ENCODE assay signal across 12 cellular contexts in the genomic region with DNA sequence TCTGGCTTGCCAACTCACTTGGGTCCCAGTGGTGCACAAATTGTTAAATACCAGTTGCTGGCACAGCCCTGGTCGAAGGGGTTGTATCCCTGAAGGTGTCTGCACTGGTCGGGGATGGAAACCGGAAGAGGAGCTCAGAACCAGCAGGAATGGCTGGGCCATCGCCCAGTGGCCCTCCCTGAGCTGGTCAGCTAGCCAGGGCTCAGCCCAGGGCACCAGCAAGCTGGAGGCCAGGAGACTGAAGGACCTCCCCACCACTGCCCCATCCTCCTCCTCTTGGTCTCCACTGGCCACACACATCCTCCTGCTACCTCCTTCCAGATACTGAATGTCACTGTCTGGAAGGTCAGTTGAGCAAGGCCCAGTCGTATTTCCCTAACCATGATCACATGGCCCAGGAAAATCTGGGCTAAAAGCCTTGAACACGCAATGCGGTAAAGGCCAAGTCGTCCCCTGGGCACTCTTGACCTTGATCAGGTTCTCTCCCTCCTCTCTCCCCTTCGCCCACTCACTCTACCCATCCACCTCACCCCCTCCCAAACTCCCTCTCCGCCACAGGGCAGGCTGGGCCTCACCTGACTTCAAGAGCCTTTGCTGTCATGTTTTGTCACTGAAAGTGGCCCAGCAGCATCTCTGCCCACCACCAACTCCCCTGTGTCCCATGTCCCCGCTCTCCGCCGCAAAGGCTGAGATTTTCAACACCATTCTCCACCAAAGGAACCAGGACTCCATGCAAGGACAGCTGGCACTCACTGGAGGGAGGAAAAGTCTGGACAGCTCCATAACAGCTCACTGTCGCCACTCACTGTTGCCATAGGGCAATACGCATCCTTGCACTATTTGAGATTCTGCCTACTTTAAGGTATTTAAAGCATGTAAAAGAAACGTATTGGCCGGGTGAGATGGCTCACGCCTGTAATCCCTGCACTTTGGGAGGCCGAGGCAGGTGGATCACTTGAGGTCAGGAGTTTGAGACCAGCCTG. TPM values are rescaled to one million over a fixed set of nuclear protein-coding genes. Genes with fewer than 3 reads are reported as not detected.
DNase-seq lines count a peak whose midpoint lies in the region; ATAC-seq and TF ChIP-seq lines count a peak whose summit lies in the region.
"Had no signal": no experiment of that assay in that cellular context is flagged by ENCODE, and none has a peak within 500 bp of the region (broad histone marks: within the 10 kb centered on the region; RNA-seq: fewer than 3 reads in every experiment).

No MANE protein-coding gene starts in this region.

- H3K4me1 ChIP-seq in OCI-LY1 (ENCODE audit: insufficient read depth, low read length, severe bottlenecking) = peaks cover 7% of the 10 kb centered on the region

- H3K36me3 Mint-ChIP-seq in stimulated activated naive B cell treated with anti-CD40 and anti-IgM and Interleukin-4, amounts not matched to agents 10 μg/mL and 1 μg/mL and 100 μg/mL, for 72 hours = no peaks in the 10 kb centered on the region
- no peaks in the 10 kb centered on the region for H3K36me3 Mint-ChIP-seq in Calu3 (ENCODE audit: insufficient read depth, unreplicated experiment)

- H3K27ac ChIP-seq in OCI-LY1 (ENCODE audit: low read depth, low read length, poor library complexity, severe bottlenecking) = no peak overlapping the region
- H3K27ac ChIP-seq: C4-2B had no signal

- intact Hi-C loops in Calu3 (cut with micrococcal nuclease; ENCODE audit: unreplicated experiment) = no loop called here

- peak overlapping the region; percentile 9 for H3K27ac Mint-ChIP-seq in stimulated activated naive B cell treated with anti-CD40 and anti-IgM and Interleukin-4, amounts not matched to agents 10 μg/mL and 1 μg/mL and 100 μg/mL, for 72 hours
- H3K27ac Mint-ChIP-seq in Calu3 (ENCODE audit: unreplicated experiment) = no peak overlapping the region

- no peaks in the 10 kb centered on the region for H3K27me3 Mint-ChIP-seq in stimulated activated naive B cell treated with anti-CD40 and anti-IgM and Interleukin-4, amounts not matched to agents 10 μg/mL and 1 μg/mL and 100 μg/mL, for 72 hours
- peaks cover 21% of the 10 kb centered on the region for H3K27me3 Mint-ChIP-seq in Calu3 (ENCODE audit: unreplicated experiment)

- no peaks in the 10 kb centered on the region for H3K9me3 ChIP-seq in OCI-LY1 (ENCODE audit: low read length)

- no peaks in the 10 kb centered on the region for H3K36me3 ChIP-seq in OCI-LY1 (ENCODE audit: insufficient read depth, low read length)

- peaks cover 16% of the 10 kb centered on the region for H3K27me3 ChIP-seq in OCI-LY1 (ENCODE audit: insufficient read depth, low read length)

- TF ChIP-seq CTCF in OCI-LY1 (IDR thresholded peaks at IDR 0.05; ENCODE audit: low read length) (peak; percentile 35), epithelial cell of esophagus (IDR thresholded peaks at IDR 0.05; ENCODE audit: insufficient read depth, low read depth, low read length, missing control alignments) (peak; percentile 20), Calu3 (IDR thresholded peaks at IDR 0.05; ENCODE audit: unreplicated experiment) (no peak)

- H2AFZ ChIP-seq in OCI-LY1 (ENCODE audit: low read length) = no peak overlapping the region

- peak overlapping the region in 1 of 2 donors; percentile 36 for H3K4me3 Mint-ChIP-seq in stimulated activated naive B cell treated with anti-CD40 and anti-IgM and Interleukin-4, amounts not matched to agents 10 μg/mL and 1 μg/mL and 100 μg/mL, for 72 hours
- H3K4me3 Mint-ChIP-seq in Calu3 (ENCODE audit: low read depth, unreplicated experiment) = no peak overlapping the region

- H3K4me3 ChIP-seq in OCI-LY1 (ENCODE audit: low read depth, low read length, poor library complexity, severe bottlenecking) (no peak overlapping the region), epithelial cell of esophagus (ENCODE audit: low read length) (no peak overlapping the region)

- peak in 1 of 2 donors; percentile 11 for ATAC-seq in stimulated activated naive B cell treated with anti-CD40 and anti-IgM and Interleukin-4, amounts not matched to agents 10 μg/mL and 1 μg/mL and 100 μg/mL, for 72 hours (replicated peaks)
- no peak for ATAC-seq in HG03135 (IDR thresholded peaks at IDR 0.05; ENCODE audit: unreplicated experiment)

- H4K20me1 ChIP-seq in OCI-LY1 (ENCODE audit: insufficient read depth, low read length) = no peaks in the 10 kb centered on the region

- no peaks in the 10 kb centered on the region for H3K9me3 Mint-ChIP-seq in stimulated activated naive B cell treated with anti-CD40 and anti-IgM and Interleukin-4, amounts not matched to agents 10 μg/mL and 1 μg/mL and 100 μg/mL, for 72 hours
- no peaks in the 10 kb centered on the region for H3K9me3 Mint-ChIP-seq in Calu3 (ENCODE audit: low read depth, unreplicated experiment)

- DNase-seq in SKM-1 treated with dmso at 0.1 percent for 144 hours (lab: John Stamatoyannopoulos, UW; ENCODE audit: unreplicated experiment) = peak; percentile 49
- no peak for DNase-seq in SKM-1 (lab: John Stamatoyannopoulos, UW; ENCODE audit: unreplicated experiment)
- DNase-seq in epithelial cell of esophagus (ENCODE audit: low read depth) = peak; percentile 26
- no peak for DNase-seq in stimulated activated naive B cell treated with anti-CD40 and anti-IgM and Interleukin-4, amounts not matched to agents 10 μg/mL and 1 μg/mL and 100 μg/mL, for 72 hours
- no peak for DNase-seq in NCI-H2227 treated with DMSO at 0.1 percent for 48 hours (lab: John Stamatoyannopoulos, UW)
- DNase-seq in Calu3 = no peak
- DNase-seq: cortex of kidney, glutamatergic neuron, NCI-H2029 had no signal

- H3K4me1 Mint-ChIP-seq in stimulated activated naive B cell treated with anti-CD40 and anti-IgM and Interleukin-4, amounts not matched to agents 10 μg/mL and 1 μg/mL and 100 μg/mL, for 72 hours = peaks cover 31 to 58% of the 10 kb centered on the region in 2 donors
- H3K4me1 Mint-ChIP-seq in Calu3 (ENCODE audit: low read depth, unreplicated experiment) = no peaks in the 10 kb centered on the region

- H3F3A ChIP-seq in OCI-LY1 (ENCODE audit: insufficient read depth, low read length) = no peaks in the 10 kb centered on the region

- no peak overlapping the region for H3K9ac ChIP-seq in OCI-LY1 (ENCODE audit: low read length)

- H3K9me2 ChIP-seq in OCI-LY1 (ENCODE audit: low read depth, low read length) = no peaks in the 10 kb centered on the region

- CTCF ChIA-PET in Calu3 (lab: Charles Lee) = interaction anchor here (1.0 to 2.1 kb wide), 2 partner anchors 125 to 126 kb away, joined by 3 to 6 read pairs; no protein-coding TSS in a partner anchor

- H3K79me2 ChIP-seq in OCI-LY1 (ENCODE audit: insufficient read depth, low read length) = no peaks in the 10 kb centered on the region

- no TSS peak for BruUV-seq in Calu3 (replicated peaks; lab: Mats Ljungman, UMichigan)

- H3K4me2 ChIP-seq in OCI-LY1 (ENCODE audit: low read length) = no peak overlapping the region

RNA-seq across cellular contexts. Expression of a gene that starts 12.1 kb away (rescaled TPM):
- total RNA-seq in Calu3 (2022) = not detected in 2 replicates

RNA-seq across cellular contexts. Expression of a gene that starts 17.3 kb away (rescaled TPM):
- not detected in 2 replicates for total RNA-seq in Calu3 (2022)

Comparison
In these comparisons a context has a peak if more than half of its experiments do, and no peak if none do; other contexts are left out.
1. DNase-seq: peak in SKM-1 treated with dmso at 0.1 percent for 144 hours (single experiment) and epithelial cell of esophagus (single experiment); none in SKM-1 (single experiment), stimulated activated naive B cell treated with anti-CD40 and anti-IgM and Interleukin-4, amounts not matched to agents 10 μg/mL and 1 μg/mL and 100 μg/mL, for 72 hours (single experiment), NCI-H2227 treated with DMSO at 0.1 percent for 48 hours (single experiment) and Calu3 (single experiment).